Comparison of ENCODE assay signal across 10 cellular contexts in the genomic region with DNA sequence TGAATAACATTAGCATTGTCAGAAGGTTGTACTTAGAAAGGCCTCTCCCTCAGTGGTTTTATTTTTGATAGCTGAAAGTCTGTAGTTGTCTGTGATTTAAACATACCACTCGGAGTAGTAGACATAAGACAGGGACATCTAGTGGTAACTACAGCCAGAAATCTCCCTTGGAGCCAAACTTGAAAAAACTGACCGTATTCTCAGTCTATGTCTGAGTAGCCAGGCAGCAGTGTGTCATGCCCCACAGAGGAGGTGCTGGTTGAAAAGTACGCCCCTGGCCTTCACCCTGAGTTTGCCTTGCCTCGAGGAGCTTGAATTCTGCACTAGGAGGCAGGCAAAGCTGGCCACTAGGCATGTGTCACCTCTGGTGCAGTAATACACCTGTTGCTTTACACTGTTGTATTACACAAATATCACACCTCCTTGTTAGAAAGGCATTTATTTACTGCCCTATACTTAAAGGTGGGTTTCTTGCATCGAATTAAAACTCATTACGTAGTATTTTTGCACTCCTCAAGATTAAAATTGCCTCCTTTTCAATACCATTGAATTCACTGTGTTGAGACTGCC. TPM values are rescaled to one million over a fixed set of nuclear protein-coding genes. Genes with fewer than 3 reads are reported as not detected.
DNase-seq lines count a peak whose midpoint lies in the region; ATAC-seq, FAIRE-seq and TF ChIP-seq lines count a peak whose summit lies in the region.
"Had no signal": no experiment of that assay in that cellular context is flagged by ENCODE, and none has a peak within 500 bp of the region (broad histone marks: within the 10 kb centered on the region; RNA-seq: fewer than 3 reads in every experiment).

No MANE protein-coding gene starts in this region.

- no peak overlapping the region for H3K27ac ChIP-seq in K562 (ENCODE audit: extremely low read depth, low read depth, low read length)
- no peak overlapping the region for H3K27ac ChIP-seq in mesenchymal stem cell (ENCODE audit: low read length, poor library complexity, severe bottlenecking)
- H3K27ac ChIP-seq in PC-9, result no peak overlapping the region

- H3K79me2 ChIP-seq in K562 (ENCODE audit: control insufficient read depth, insufficient read depth, low read length) (peaks cover 23% of the 10 kb centered on the region), PC-9 (ENCODE audit: low read depth) (peaks cover 43% of the 10 kb centered on the region)

- WGBS in K562 (ENCODE audit: insufficient coverage, low coverage, missing lambda C conversion rate), result 87% methylated on average over 6 of the region's 6 CpGs
- 86% methylated on average over 6 of the region's 6 CpGs for WGBS in mesenchymal stem cell

- no peak overlapping the region for H2BK5ac ChIP-seq in mesenchymal stem cell (ENCODE audit: low read depth, low read length, poor library complexity, severe bottlenecking)

- DNase-seq in Caki2 (ENCODE audit: low read depth), result peak; percentile 19
- no peak for DNase-seq in K562 (ENCODE audit: extremely low read depth in 1 of 4, low spot score in 3 of 4)
- peak; percentile 58 for DNase-seq in mesenchymal stem cell
- DNase-seq in PC-9, result no peak
- DNase-seq: hippocampal formation, NCI-H187 treated with DMSO at 0.1 percent for 48 hours, T1000 had no signal

- H3K4me2 ChIP-seq in K562 (ENCODE audit: insufficient read depth, low read length) (no peak overlapping the region), mesenchymal stem cell (ENCODE audit: low read length, poor library complexity, severe bottlenecking) (no peak overlapping the region), PC-9 (no peak overlapping the region)

- H4K91ac ChIP-seq in mesenchymal stem cell (ENCODE audit: low read length), result no peak overlapping the region

- H3K9ac ChIP-seq in K562 (ENCODE audit: insufficient read depth in 1 of 2, low read depth in 2 of 2, low read length in 2 of 2) (no peak overlapping the region), mesenchymal stem cell (ENCODE audit: low read length) (no peak overlapping the region)

- CTCF ChIA-PET in K562 (lab: Yijun Ruan, JAX; ENCODE audit: low intra/inter-chr PET ratio) (no interaction called here), PC-9 (lab: Charles Lee) (no interaction called here)

- POLR2A ChIA-PET in K562 (lab: Yijun Ruan, JAX), result interaction anchor here (0.6 to 0.7 kb wide), 2 partner anchors 18 to 371 kb away, joined by 3 read pairs; no protein-coding TSS in a partner anchor
- POLR2A ChIA-PET in PC-9 (lab: Charles Lee; ENCODE audit: unreplicated experiment), result no interaction called here

- in situ Hi-C loops in Caki2 (cut with HindIII; ENCODE audit: low pct_unique_long_range_greater_than_20kb, low sequenced_read_pairs) (no loop called here), K562 (cut with MboI) (no loop called here)

- H3K4me3 ChIP-seq in K562 (no peak overlapping the region), mesenchymal stem cell (ENCODE audit: insufficient read depth in 1 of 2, low read depth in 1 of 2, low read length in 2 of 2) (no peak overlapping the region), PC-9 (no peak overlapping the region)

- no peak for TF ChIP-seq EP300 in K562 (IDR thresholded peaks at IDR 0.05; ENCODE audit: low read length)

- H3K79me1 ChIP-seq in mesenchymal stem cell (replicated peaks; ENCODE audit: low read length, poor library complexity, severe bottlenecking), result peaks cover 29% of the 10 kb centered on the region

- H3F3A ChIP-seq in PC-9 (ENCODE audit: insufficient read depth, low read depth), result peaks cover 21% of the 10 kb centered on the region

- H3K14ac ChIP-seq in mesenchymal stem cell (ENCODE audit: low read length in 2 of 2), result no peak overlapping the region

- H4K20me1 ChIP-seq in K562 (replicated peaks; ENCODE audit: control insufficient read depth, insufficient read depth, low read length), result no peaks in the 10 kb centered on the region
- H4K20me1 ChIP-seq in PC-9 (ENCODE audit: insufficient read depth), result no peaks in the 10 kb centered on the region; the same call in 1 of the 2 replicates

- TF ChIP-seq CTCF in LNCAP (IDR thresholded peaks at IDR 0.05), result peak; percentile 26; the same call in 1 of the 2 replicates
- peak; percentile 10 to 22 (median 10); a peak in 2 of 6 replicates for TF ChIP-seq CTCF in K562 (IDR thresholded peaks at IDR 0.05 in 2 of 3, conservative IDR thresholded peaks at IDR 0.05 in 1 of 3; ENCODE audit: insufficient read depth in 2 of 3, low read depth in 1 of 3, low read length in 3 of 3)
- no peak; the same call in 1 of the 2 replicates for TF ChIP-seq CTCF in PC-9 (conservative IDR thresholded peaks at IDR 0.05)

- ATAC-seq in K562 (no peak), GM21737 (IDR thresholded peaks at IDR 0.05; ENCODE audit: unreplicated experiment) (no peak), GM18517 (IDR thresholded peaks at IDR 0.05; ENCODE audit: unreplicated experiment) (no peak)

- H4K8ac ChIP-seq in mesenchymal stem cell (ENCODE audit: low read length), result no peak overlapping the region

- no peak overlapping the region for H3K23ac ChIP-seq in mesenchymal stem cell (ENCODE audit: low read length in 2 of 2)

- H2AFZ ChIP-seq in K562 (ENCODE audit: low read depth, low read length) (no peak overlapping the region), mesenchymal stem cell (ENCODE audit: low read depth, low read length) (no peak overlapping the region), PC-9 (no peak overlapping the region)

- peaks cover 51% of the 10 kb centered on the region for H3K36me3 ChIP-seq in K562 (ENCODE audit: control insufficient read depth, insufficient read depth, low read length)
- H3K36me3 ChIP-seq in mesenchymal stem cell (ENCODE audit: control insufficient read depth in 1 of 2, insufficient read depth in 2 of 2, low read depth in 1 of 2, low read length in 2 of 2), result peaks cover 30 to 43% of the 10 kb centered on the region in 2 experiments
- H3K36me3 ChIP-seq in PC-9 (ENCODE audit: low read depth), result peaks cover 21% of the 10 kb centered on the region; the same call in 1 of the 2 replicates

- FAIRE-seq in K562 (lab: Jason Lieb, UNC), result peak; percentile 57

- H3K27me3 ChIP-seq in K562 (ENCODE audit: control insufficient read depth in 2 of 2, insufficient read depth in 2 of 2, low read length in 2 of 2), result no peaks in the 10 kb centered on the region
- H3K27me3 ChIP-seq in mesenchymal stem cell (ENCODE audit: control insufficient read depth in 1 of 2, insufficient read depth in 1 of 2, low read length in 2 of 2), result no peaks in the 10 kb centered on the region
- H3K27me3 ChIP-seq in PC-9 (ENCODE audit: insufficient read depth, low read depth), result no peaks in the 10 kb centered on the region

- H2BK120ac ChIP-seq in mesenchymal stem cell (ENCODE audit: low read depth, low read length), result no peak overlapping the region

- intact Hi-C loops in K562 (cut with micrococcal nuclease) (no loop called here), PC-9 (cut with micrococcal nuclease; ENCODE audit: unreplicated experiment) (no loop called here)

- H3K4ac ChIP-seq in mesenchymal stem cell (ENCODE audit: low read depth in 1 of 2, low read length in 2 of 2), result no peak overlapping the region

- H2BK15ac ChIP-seq in mesenchymal stem cell (ENCODE audit: low read depth, poor library complexity, severe bottlenecking), result no peak overlapping the region

- H3K9me2 ChIP-seq in PC-9 (ENCODE audit: insufficient read depth), result no peaks in the 10 kb centered on the region

- H3K9me1 ChIP-seq in K562 (ENCODE audit: control insufficient read depth, insufficient read depth, low read length), result no peaks in the 10 kb centered on the region

- H3K9me3 ChIP-seq in K562 (replicated peaks; ENCODE audit: control insufficient read depth, insufficient read depth, low read depth, low read length) (no peaks in the 10 kb centered on the region), mesenchymal stem cell (ENCODE audit: control insufficient read depth, low read length) (no peaks in the 10 kb centered on the region), PC-9 (ENCODE audit: insufficient read depth, low read depth) (no peaks in the 10 kb centered on the region)

- H2BK12ac ChIP-seq in mesenchymal stem cell (ENCODE audit: low read length in 2 of 2), result peak overlapping the region in 1 of 2 experiments; percentile 10

- BruUV-seq in K562 (replicated peaks; lab: Mats Ljungman, UMichigan) (no TSS peak), PC-9 (replicated peaks; lab: Mats Ljungman, UMichigan) (no TSS peak)

- no peak for TF ChIP-seq POLR2A in K562 (conservative IDR thresholded peaks at IDR 0.05)

- TF ChIP-seq RAD21 in K562 (CRISPR knock-in tag; conservative IDR thresholded peaks at IDR 0.05 in 1 of 2, IDR thresholded peaks at IDR 0.05 in 1 of 2), result no peak

- H3K4me1 ChIP-seq in K562 (replicated peaks in 1 of 2; ENCODE audit: control insufficient read depth in 2 of 2, insufficient read depth in 2 of 2, low read length in 2 of 2) (peaks cover 6% of the 10 kb centered on the region in 2 experiments; a peak in 4 of 5 replicates), mesenchymal stem cell (ENCODE audit: control insufficient read depth, insufficient read depth, low read depth, low read length) (peaks cover 7% of the 10 kb centered on the region), PC-9 (replicated peaks; ENCODE audit: insufficient read depth) (peaks cover 22% of the 10 kb centered on the region)

- H3K18ac ChIP-seq in mesenchymal stem cell (ENCODE audit: low read depth in 1 of 2, low read length in 2 of 2), result no peak overlapping the region

- H2AK5ac ChIP-seq in mesenchymal stem cell (ENCODE audit: low read length, severe bottlenecking), result no peak overlapping the region

TF ChIP-seq in K562, 482 proteins besides CTCF, POLR2A, EP300 and RAD21 (continues in another document):
- TF ChIP-seq GTF2E2 (tag; IDR thresholded peaks at IDR 0.05), result no peak

RNA-seq across cellular contexts. Expression of gene ZBTB2, which starts 20.8 kb away (rescaled TPM):
- total RNA-seq in Caki2 (2014; rRNA removed; shearing (Covaris generic); ENCODE audit: low replicate concordance), result 12.5 and 18.2 TPM in 2 replicates
- total RNA-seq in K562 (2011; cell fraction: chromatin; rRNA removed; ENCODE audit: low replicate concordance), result 5.8 and 7.3 TPM in 2 replicates
- 2.9 and 3.5 TPM in 2 replicates for total RNA-seq in K562 (2011; cell fraction: nucleolus; rRNA removed)
- total RNA-seq in K562 (2011; cell fraction: nucleoplasm; rRNA removed), result 4.9 and 6.0 TPM in 2 replicates
- 13.3 and 17.3 TPM in 2 replicates for total RNA-seq in K562 (2014; rRNA removed)
- 17.0 and 18.9 TPM in 2 replicates for total RNA-seq in K562 (2014; rRNA removed; fragmentation: Illumina TruSeq; extraction: Trizol)
- 21.8 and 23.3 TPM in 2 replicates for total RNA-seq in K562 (2015; rRNA removed; fragmentation: Illumina TruSeq; extraction: Trizol)
- 15.2 and 16.4 TPM in 2 replicates for total RNA-seq in K562 (2021)
- polyA plus RNA-seq in K562 (2011; rRNA removed), result 12.7 and 17.2 TPM in 2 replicates
- polyA plus RNA-seq in K562 (2011; cell fraction: cytosol; rRNA removed), result 12.9 and 17.2 TPM in 2 replicates
- polyA plus RNA-seq in K562 (2011; cell fraction: nucleus; rRNA removed), result 6.1 and 6.8 TPM in 2 replicates
- 12.4 and 14.8 TPM in 2 replicates for polyA plus RNA-seq in K562 (2012)
- polyA plus RNA-seq in K562 (2014; fragmentation: Illumina TruSeq; extraction: Trizol), result 20.8 and 26.2 TPM in 2 replicates
- 1 to 10 TPM; 5.1 to 6.0 TPM for polyA plus RNA-seq in K562 (2014; fragmentation: Nextera tagmentation; extraction: Ambion mirVana)
- 14.5 and 18.1 TPM in 2 replicates for polyA plus RNA-seq in K562 (2014; rRNA removed)
- polyA minus RNA-seq in K562 (2011; rRNA and poly(A)+ RNA removed), result 18.4 and 28.1 TPM in 2 replicates
- polyA minus RNA-seq in K562 (2011; cell fraction: cytosol; rRNA and poly(A)+ RNA removed), result 5.6 and 9.1 TPM in 2 replicates
- 2.6 and 3.8 TPM in 2 replicates for polyA minus RNA-seq in K562 (2011; cell fraction: nucleus; rRNA and poly(A)+ RNA removed)
- 18.4 TPM for polyA plus RNA-seq in mesenchymal stem cell (2013, experiment 1 of 2)
- polyA plus RNA-seq in mesenchymal stem cell (2013, experiment 2 of 2), result 18.0 TPM
- total RNA-seq in PC-9 (2021), result 7.3 and 8.9 TPM in 2 replicates

Comparison
In these comparisons a context has a peak if more than half of its experiments do, and no peak if none do; other contexts are left out.
1. DNase-seq: peak in Caki2 (single experiment) and mesenchymal stem cell (single experiment); none in K562 (0 of 4) and PC-9 (0 of 2).